19 cellular contexts compared by ENCODE assay signal in the genomic region with DNA sequence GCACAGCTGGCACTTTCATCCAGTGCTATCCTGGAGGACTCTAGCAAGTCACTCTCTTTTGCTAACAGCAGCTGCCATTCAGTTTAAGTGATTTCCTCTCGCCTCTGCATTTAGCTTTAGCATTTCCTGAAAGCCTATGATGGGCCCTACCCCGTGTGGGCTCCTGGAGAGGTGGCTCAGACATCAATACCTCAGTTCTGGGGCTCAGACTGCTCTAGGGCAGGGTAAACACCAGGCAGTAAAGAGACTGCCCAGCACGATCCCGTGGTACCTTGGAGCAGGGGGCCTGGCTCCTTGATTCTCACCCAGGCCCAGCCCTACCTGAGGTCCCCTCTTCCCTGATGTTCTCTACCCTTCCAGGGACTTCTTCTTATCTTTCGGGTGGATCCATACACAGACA.
"Had no signal": no experiment of that assay in that cellular context is flagged by ENCODE, and none has a peak within 500 bp of the region (broad histone marks: within the 10 kb centered on the region; RNA-seq: fewer than 3 reads in every experiment).

No MANE protein-coding gene starts in this region.

- H3K27me3 ChIP-seq: dorsolateral prefrontal cortex, heart right ventricle, transverse colon had no signal

- H3K36me3 ChIP-seq: thoracic aorta, transverse colon had no signal

- H3K9me3 ChIP-seq: heart right ventricle, stomach, thoracic aorta, transverse colon had no signal

- ATAC-seq: sciatic nerve had no signal

- H3K27ac ChIP-seq: dorsolateral prefrontal cortex, heart right ventricle, stomach, thoracic aorta, transverse colon had no signal

- H3K36me3 Mint-ChIP-seq: naive B cell had no signal

- H3K27ac Mint-ChIP-seq: naive B cell, nephron progenitor cell had no signal

- FAIRE-seq: islet of Langerhans had no signal

- DNase-seq: cortex of kidney; dorsolateral prefrontal cortex; effector CD8-positive, alpha-beta T cell; foreskin melanocyte; heart right ventricle; hypothalamus; kidney glomerular epithelial cell; mesendoderm; naive B cell; nephron progenitor cell; stimulated activated CD4-positive, alpha-beta T cell treated with anti-CD3 and anti-CD28 coated beads, Interleukin-2, amount 100 ng/mL, for 24 hours; stimulated activated CD4-positive, alpha-beta T cell treated with anti-CD3 and anti-CD28 coated beads, Interleukin-4, amount 100 ng/mL, for 4 hours; stimulated activated naive CD4-positive, alpha-beta T cell; stomach; substantia nigra; transverse colon had no signal

- H3K4me3 ChIP-seq: dorsolateral prefrontal cortex, heart right ventricle, stomach, thoracic aorta, transverse colon had no signal

- H3K9me3 Mint-ChIP-seq: naive B cell, nephron progenitor cell had no signal

- H3K4me3 Mint-ChIP-seq: naive B cell, nephron progenitor cell had no signal
